ENCODE assay signal across 20 cellular contexts in genomic region chr10:96376483-96376882, GRCh38. TPM values are rescaled to one million over a fixed set of nuclear protein-coding genes. Genes with fewer than 3 reads are reported as not detected.
A peak's percentile ranks its signal among the peaks of the same experiment; 100 is the strongest.
DNase-seq lines count a peak whose midpoint lies in the region; ATAC-seq, FAIRE-seq and TF ChIP-seq lines count a peak whose summit lies in the region.
"Had no signal": no experiment of that assay in that cellular context is flagged by ENCODE, and none has a peak within 500 bp of the region (broad histone marks: within the 10 kb centered on the region; RNA-seq: fewer than 3 reads in every experiment).

No MANE protein-coding gene starts in this region.

- H3K4me2 ChIP-seq in keratinocyte (ENCODE audit: control insufficient read depth, extremely low read depth, insufficient read depth, low read depth, low read length), result peak overlapping the region; percentile 5

- peak; percentile 13 for FAIRE-seq in keratinocyte (lab: Jason Lieb, UNC)

- DNase-seq in GM19240 (ENCODE audit: insufficient read length, low spot score) (peak; percentile 48), keratinocyte (ENCODE audit: low read depth, low spot score) (no peak), T1000 (lab: John Stamatoyannopoulos, UW) (no peak), NCI-H187 (lab: John Stamatoyannopoulos, UW) (no peak)
- no peak for DNase-seq in activated CD4-positive, alpha-beta T cell treated with anti-CD3 and anti-CD28 coated beads, Interleukin-2, amount 50 U/mL, for 1 hour
- DNase-seq: activated CD4-positive, alpha-beta T cell treated with anti-CD3 and anti-CD28 coated beads for 1 hour; activated effector memory CD4-positive, alpha-beta T cell treated with anti-CD3 and anti-CD28 coated beads, Interleukin-2, amount 50 U/mL, for 16 hours; caudate nucleus; dorsolateral prefrontal cortex; mesendoderm; naive thymus-derived CD8-positive, alpha-beta T cell; NCI-H2081; NCI-H510A; ovary; right lobe of liver; upper lobe of left lung had no signal

- no peak for TF ChIP-seq CTCF in keratinocyte (optimal IDR thresholded peaks at IDR 0.05 in 1 of 3, IDR thresholded peaks at IDR 0.05 in 1 of 3, conservative IDR thresholded peaks at IDR 0.05 in 1 of 3; ENCODE audit: extremely low read depth in 1 of 3, insufficient read depth in 2 of 3, low read length in 3 of 3)

- H2AFZ ChIP-seq in keratinocyte (ENCODE audit: control insufficient read depth, low read length), result no peak overlapping the region

- H3K4me3 ChIP-seq in keratinocyte (ENCODE audit: control insufficient read depth in 2 of 3, extremely low read depth in 1 of 3, insufficient read depth in 2 of 3, low read depth in 1 of 3, low read length in 3 of 3), result no peak overlapping the region
- H3K4me3 ChIP-seq: dorsolateral prefrontal cortex, esophagus muscularis mucosa, ovary, right lobe of liver, upper lobe of left lung had no signal

- H3K27ac ChIP-seq in keratinocyte (ENCODE audit: control insufficient read depth, insufficient read depth, low read length), result no peak overlapping the region
- H3K27ac ChIP-seq: esophagus muscularis mucosa, KMS-11, ovary, right lobe of liver, upper lobe of left lung had no signal

- H3K27me3 ChIP-seq in keratinocyte (ENCODE audit: control insufficient read depth, extremely low read depth, insufficient read depth, low read length), result peaks cover 9% of the 10 kb centered on the region
- H3K27me3 ChIP-seq: esophagus muscularis mucosa, ovary, right lobe of liver, upper lobe of left lung had no signal

- H3K79me2 ChIP-seq in keratinocyte (ENCODE audit: control insufficient read depth, insufficient read depth, low read length), result no peaks in the 10 kb centered on the region

- dilution Hi-C loops in keratinocyte (cut with MboI; ENCODE audit: extremely low pct_ligation_motif_present, low sequenced_read_pairs), result no loop called here

- no peaks in the 10 kb centered on the region for H3K9me1 ChIP-seq in keratinocyte (ENCODE audit: control insufficient read depth, extremely low read depth, insufficient read depth, low read length)

- no peaks in the 10 kb centered on the region for H4K20me1 ChIP-seq in keratinocyte (ENCODE audit: control insufficient read depth, extremely low read depth, insufficient read depth, low read length)

- no peak overlapping the region for H3K9ac ChIP-seq in keratinocyte (ENCODE audit: control insufficient read depth, extremely low read depth, insufficient read depth, low read length)
- H3K9ac ChIP-seq: KMS-11 had no signal

- no peaks in the 10 kb centered on the region for H3K36me3 ChIP-seq in keratinocyte (ENCODE audit: control insufficient read depth in 2 of 2, extremely low read depth in 1 of 2, insufficient read depth in 2 of 2, low read length in 2 of 2)
- H3K36me3 ChIP-seq: esophagus muscularis mucosa, ovary, right lobe of liver, upper lobe of left lung had no signal

- H3K9me3 ChIP-seq in keratinocyte (ENCODE audit: control insufficient read depth, low read depth, low read length), result no peaks in the 10 kb centered on the region
- H3K9me3 ChIP-seq: esophagus muscularis mucosa, ovary, right lobe of liver, upper lobe of left lung had no signal

- peak; percentile 43 for ATAC-seq in GM18498 (IDR thresholded peaks at IDR 0.05; ENCODE audit: unreplicated experiment)
- ATAC-seq in HG03095 (IDR thresholded peaks at IDR 0.05; ENCODE audit: unreplicated experiment), result peak; percentile 65
- ATAC-seq: naive thymus-derived CD8-positive, alpha-beta T cell; right lobe of liver had no signal

- peaks cover 7% of the 10 kb centered on the region for H3K4me1 ChIP-seq in keratinocyte (ENCODE audit: control insufficient read depth, extremely low read depth, insufficient read depth, low read length)

RNA-seq across cellular contexts. Expression of gene OPALIN, which starts 17.7 kb away (rescaled TPM):
- polyA plus RNA-seq in keratinocyte, result not detected in 3 replicates
- not detected for polyA plus RNA-seq in keratinocyte (2011; ENCODE audit: low read depth)
- polyA plus RNA-seq in keratinocyte (2011; cell fraction: cytosol; rRNA removed), result not detected in 2 replicates
- polyA plus RNA-seq in keratinocyte (2011; cell fraction: nucleus; rRNA removed), result not detected in 2 replicates
- not detected in 2 replicates for polyA plus RNA-seq in keratinocyte (2012; ENCODE audit: low replicate concordance)
- polyA minus RNA-seq in keratinocyte, result 0.06 to 0.23 TPM in 2 of 3 replicates, not detected in the other
- not detected for polyA minus RNA-seq in keratinocyte (2011; cell fraction: cytosol; rRNA and poly(A)+ RNA removed)
- polyA minus RNA-seq in keratinocyte (2011; cell fraction: nucleus; rRNA and poly(A)+ RNA removed), result not detected in 2 replicates
- polyA plus RNA-seq: naive thymus-derived CD8-positive, alpha-beta T cell had no signal
